ENCODE assay signal across 12 cellular contexts in genomic region chr16:3012828-3013420, GRCh38. TPM values are rescaled to one million over a fixed set of nuclear protein-coding genes. Genes with fewer than 3 reads are reported as not detected.
DNase-seq lines count a peak whose midpoint lies in the region; ATAC-seq, FAIRE-seq and TF ChIP-seq lines count a peak whose summit lies in the region.
"Had no signal": no experiment of that assay in that cellular context is flagged by ENCODE, and none has a peak within 500 bp of the region (broad histone marks: within the 10 kb centered on the region; RNA-seq: fewer than 3 reads in every experiment).

CLDN9 (plus strand) TSS chr16:3012923; CDS start chr16:3013363, 440 bp downstream.

- intact Hi-C loops in pancreas (cut with DNase I) (no loop called here), lower leg skin (cut with DNase I; ENCODE audit: low total_unique reads) (no loop called here), right cardiac atrium (cut with DNase I) (no loop called here)

- H3K4me3 ChIP-seq in pancreas (peak within 1 kb of the TSS in 1 of 4 donors; percentile 20), lower leg skin (ENCODE audit: low read depth, poor library complexity, severe bottlenecking) (no peak within 1 kb of the TSS), right cardiac atrium (ENCODE audit: low read length) (no peak within 1 kb of the TSS)

- peak within 1 kb of the TSS; percentile 45; the same call in 1 of the 2 replicates for H3K9ac ChIP-seq in ES-I3 (ENCODE audit: low read depth, low read length)

- no peaks in the 10 kb centered on the region for H3K9me3 Mint-ChIP-seq in effector memory CD8-positive, alpha-beta T cell
- H3K9me3 Mint-ChIP-seq: activated naive CD8-positive, alpha-beta T cell treated with anti-CD3 and anti-CD28 coated beads, Interleukin-2, amount 10 ng/mL, durations not matched to agents 7 days and 5 days had no signal

- H3K36me3 ChIP-seq in ES-I3 (ENCODE audit: insufficient read depth, low read length) (peaks cover 4% of the 10 kb centered on the region; the same call in 1 of the 2 replicates), pancreas (no peaks in the 10 kb centered on the region)

- no peak for FAIRE-seq in pancreas (lab: Jason Lieb, UNC)

- H3K9me3 ChIP-seq in ES-I3 (ENCODE audit: control insufficient read depth, insufficient read depth, low read length) = no peaks in the 10 kb centered on the region
- H3K9me3 ChIP-seq in pancreas = no peaks in the 10 kb centered on the region
- no peaks in the 10 kb centered on the region for H3K9me3 ChIP-seq in right cardiac atrium (ENCODE audit: control insufficient read depth, low read length)

- H3K4me1 Mint-ChIP-seq in effector memory CD8-positive, alpha-beta T cell (ENCODE audit: low read depth in 2 of 2) = peaks cover 6 to 9% of the 10 kb centered on the region in 2 donors

- peaks cover 4% of the 10 kb centered on the region for H3K36me3 Mint-ChIP-seq in effector memory CD8-positive, alpha-beta T cell (ENCODE audit: insufficient read depth)
- H3K36me3 Mint-ChIP-seq: activated naive CD8-positive, alpha-beta T cell treated with anti-CD3 and anti-CD28 coated beads, Interleukin-2, amount 10 ng/mL, durations not matched to agents 7 days and 5 days had no signal

- H3K27ac ChIP-seq in pancreas = peak within 1 kb of the TSS; percentile 22 to 70 (median 50)
- H3K27ac ChIP-seq in right cardiac atrium (ENCODE audit: low read length) = no peak within 1 kb of the TSS
- H3K27ac ChIP-seq: epithelial cell of prostate had no signal

- H3K27ac Mint-ChIP-seq in effector memory CD8-positive, alpha-beta T cell = no peak within 1 kb of the TSS
- H3K27ac Mint-ChIP-seq: activated naive CD8-positive, alpha-beta T cell treated with anti-CD3 and anti-CD28 coated beads, Interleukin-2, amount 10 ng/mL, durations not matched to agents 7 days and 5 days had no signal

- peak; percentile 21 for ATAC-seq in effector memory CD8-positive, alpha-beta T cell (replicated peaks)
- ATAC-seq in pancreas (peak; percentile 64 to 82 (median 78)), right cardiac atrium (no peak), HG03457 (IDR thresholded peaks at IDR 0.05; ENCODE audit: unreplicated experiment) (no peak)

- 34 to 41% methylated on average over 26 to 27 of the region's 27 CpGs for WGBS in pancreas, 2 donors
- 22 to 33% methylated on average over 22 to 26 of the region's 27 CpGs for WGBS in lower leg skin, 2 donors
- WGBS in right cardiac atrium = 33% methylated on average over 27 of the region's 27 CpGs

- H3K27me3 Mint-ChIP-seq in effector memory CD8-positive, alpha-beta T cell = peaks cover 0 to 30% of the 10 kb centered on the region in 2 donors

- no peaks in the 10 kb centered on the region for H3K27me3 ChIP-seq in pancreas
- H3K27me3 ChIP-seq in right cardiac atrium (ENCODE audit: control insufficient read depth, insufficient read depth) = no peaks in the 10 kb centered on the region

- TF ChIP-seq POLR2A in lower leg skin (IDR thresholded peaks at IDR 0.05) = no peak

- H3K4me3 Mint-ChIP-seq in effector memory CD8-positive, alpha-beta T cell = no peak within 1 kb of the TSS
- H3K4me3 Mint-ChIP-seq: activated naive CD8-positive, alpha-beta T cell treated with anti-CD3 and anti-CD28 coated beads, Interleukin-2, amount 10 ng/mL, durations not matched to agents 7 days and 5 days had no signal

- H3K4me1 ChIP-seq in ES-I3 (ENCODE audit: insufficient read depth, low read length) (peaks cover 45% of the 10 kb centered on the region; the same call in 1 of the 2 replicates), pancreas (peaks cover 19 to 32% (median 26%) of the 10 kb centered on the region in 3 donors), right cardiac atrium (ENCODE audit: control insufficient read depth, insufficient read depth, low read length) (no peaks in the 10 kb centered on the region)

- peak; percentile 77 for DNase-seq in NCI-H187 treated with DMSO at 0.1 percent for 48 hours (lab: John Stamatoyannopoulos, UW)
- DNase-seq in effector memory CD8-positive, alpha-beta T cell = no peak
- peak in 5 of 6 donors; percentile 73 to 91 (median 83) for DNase-seq in pancreas
- no peak for DNase-seq in lower leg skin (ENCODE audit: low spot score in 2 of 2)
- no peak for DNase-seq in right cardiac atrium
- DNase-seq in stimulated activated CD4-positive, alpha-beta T cell treated with anti-CD3 and anti-CD28 coated beads, Interleukin-12 subunit alpha, Interleukin-12 subunit beta, amount 100 ng/mL, for 4 hours = no peak
- DNase-seq: activated naive CD8-positive, alpha-beta T cell treated with anti-CD3 and anti-CD28 coated beads, Interleukin-2, amount 10 ng/mL, durations not matched to agents 7 days and 5 days; GF-D8; mesenchymal stem cell had no signal

- no peak for TF ChIP-seq CTCF in pancreas (IDR thresholded peaks at IDR 0.05)
- no peak for TF ChIP-seq CTCF in lower leg skin (IDR thresholded peaks at IDR 0.05)

RNA-seq across cellular contexts. Expression of gene CLDN9, which starts in this region (rescaled TPM):
- total RNA-seq in pancreas (1 to 10 TPM; 1.7 to 5.1 (median 2.4) TPM), lower leg skin (under 1 TPM in 2 of 4 donors, not detected in 2; 0.15 to 0.23 TPM), right cardiac atrium (under 1 TPM; 0.14 to 0.46 (median 0.25) TPM)
- polyA plus RNA-seq in pancreas (10 to 100 TPM; 10.5 to 12.1 TPM), right cardiac atrium (0.41 TPM)
- total RNA-seq: activated naive CD8-positive, alpha-beta T cell treated with anti-CD3 and anti-CD28 coated beads, Interleukin-2, amount 10 ng/mL, durations not matched to agents 7 days and 5 days had no signal

Comparison
In these comparisons a context has a peak if more than half of its experiments do, and no peak if none do; other contexts are left out.
1. DNase-seq: peak in NCI-H187 treated with DMSO at 0.1 percent for 48 hours (single experiment) and pancreas (5 of 6); none in effector memory CD8-positive, alpha-beta T cell (0 of 3), lower leg skin (0 of 2), right cardiac atrium (0 of 3) and stimulated activated CD4-positive, alpha-beta T cell treated with anti-CD3 and anti-CD28 coated beads, Interleukin-12 subunit alpha, Interleukin-12 subunit beta, amount 100 ng/mL, for 4 hours (single experiment).
2. ATAC-seq: peak in effector memory CD8-positive, alpha-beta T cell (single experiment) and pancreas (4 of 4); none in right cardiac atrium (0 of 2) and HG03457 (single experiment).